18 cellular contexts compared by ENCODE assay signal in genomic region chr17:71057448-71057847, GRCh38.
DNase-seq lines count a peak whose midpoint lies in the region; ATAC-seq and TF ChIP-seq lines count a peak whose summit lies in the region.
"Had no signal": no experiment of that assay in that cellular context is flagged by ENCODE, and none has a peak within 500 bp of the region (broad histone marks: within the 10 kb centered on the region; RNA-seq: fewer than 3 reads in every experiment).

No MANE protein-coding gene starts in this region.

- no peak overlapping the region for H2BK12ac ChIP-seq in trophoblast cell (ENCODE audit: low read length)

- H2BK5ac ChIP-seq in trophoblast cell (ENCODE audit: low read depth, low read length, poor library complexity) = no peak overlapping the region

- no peak overlapping the region for H4K12ac ChIP-seq in trophoblast cell (ENCODE audit: low read depth, low read length)

- H3K9me3 ChIP-seq in trophoblast cell (ENCODE audit: insufficient read depth, low read depth, low read length) = no peaks in the 10 kb centered on the region
- H3K9me3 ChIP-seq in transverse colon = no peaks in the 10 kb centered on the region
- no peaks in the 10 kb centered on the region for H3K9me3 ChIP-seq in CD8-positive, alpha-beta T cell (ENCODE audit: low read length)
- H3K9me3 ChIP-seq: BE2C, SJCRH30 had no signal

- no peaks in the 10 kb centered on the region for H3K36me3 Mint-ChIP-seq in CD8-positive, alpha-beta T cell
- H3K36me3 Mint-ChIP-seq: CD8-positive, alpha-beta memory T cell had no signal

- H3K36me3 ChIP-seq in trophoblast cell (ENCODE audit: control insufficient read depth in 1 of 2, insufficient read depth in 2 of 2, low read length in 2 of 2) (no peaks in the 10 kb centered on the region), transverse colon (no peaks in the 10 kb centered on the region)
- no peaks in the 10 kb centered on the region for H3K36me3 ChIP-seq in CD8-positive, alpha-beta T cell (ENCODE audit: insufficient read depth, low read length)
- H3K36me3 ChIP-seq: BE2C, SJCRH30 had no signal

- no peak overlapping the region for H3K18ac ChIP-seq in trophoblast cell (ENCODE audit: low read length)

- H3K9me3 Mint-ChIP-seq in CD8-positive, alpha-beta T cell = peaks cover 13% of the 10 kb centered on the region

- intact Hi-C loops in transverse colon (cut with DNase I; ENCODE audit: low total_unique reads) = no loop called here
- intact Hi-C loops in CD8-positive, alpha-beta T cell (cut with DNase I, micrococcal nuclease) = no loop called here

- no CpG with 5 or more reads among the region's 6 CpGs for WGBS in trophoblast cell (ENCODE audit: extremely low coverage, insufficient coverage, insufficient read length)
- 80 to 81% methylated on average over 6 of the region's 6 CpGs for WGBS in transverse colon (ENCODE audit: low coverage in 1 of 2), 2 donors

- CTCF ChIA-PET in CD8-positive, alpha-beta T cell (lab: Charles Lee) = no interaction called here

- H3K4me3 Mint-ChIP-seq in CD8-positive, alpha-beta T cell = no peak overlapping the region
- H3K4me3 Mint-ChIP-seq: CD8-positive, alpha-beta memory T cell had no signal

- no peak overlapping the region for H3K4me2 ChIP-seq in trophoblast cell (ENCODE audit: low read length)

- no peak overlapping the region for H4K8ac ChIP-seq in trophoblast cell (ENCODE audit: low read depth, low read length)

- no peak overlapping the region for H2AK5ac ChIP-seq in trophoblast cell (ENCODE audit: low read length)

- H3K79me1 ChIP-seq in trophoblast cell (ENCODE audit: low read length) = no peaks in the 10 kb centered on the region

- H3K27ac Mint-ChIP-seq in CD8-positive, alpha-beta T cell = no peak overlapping the region
- H3K27ac Mint-ChIP-seq: CD8-positive, alpha-beta memory T cell had no signal

- no peak overlapping the region for H2BK120ac ChIP-seq in trophoblast cell (ENCODE audit: insufficient read depth, low read length, poor library complexity)

- no peak for ATAC-seq in CD8-positive, alpha-beta T cell

- H3K4me1 Mint-ChIP-seq in CD8-positive, alpha-beta T cell (ENCODE audit: low read depth) = no peaks in the 10 kb centered on the region
- H3K4me1 Mint-ChIP-seq: CD8-positive, alpha-beta memory T cell had no signal

- H3K79me2 ChIP-seq in trophoblast cell (ENCODE audit: control insufficient read depth, insufficient read depth, low read length, poor library complexity) = no peaks in the 10 kb centered on the region

- H4K91ac ChIP-seq in trophoblast cell (ENCODE audit: low read depth, low read length) = no peak overlapping the region

- H3K4ac ChIP-seq in trophoblast cell (ENCODE audit: low read depth, low read length) = no peak overlapping the region

- H3K27me3 ChIP-seq in trophoblast cell (ENCODE audit: insufficient read depth, low read length) = no peaks in the 10 kb centered on the region
- H3K27me3 ChIP-seq in transverse colon = no peaks in the 10 kb centered on the region
- H3K27me3 ChIP-seq in CD8-positive, alpha-beta T cell (ENCODE audit: insufficient read depth, low read length) = no peaks in the 10 kb centered on the region
- H3K27me3 ChIP-seq: BE2C, SJCRH30 had no signal

- TF ChIP-seq POLR2A in transverse colon (IDR thresholded peaks at IDR 0.05) = no peak

- H3K27ac ChIP-seq in trophoblast cell (ENCODE audit: low read depth, low read length) = no peak overlapping the region
- no peak overlapping the region for H3K27ac ChIP-seq in transverse colon
- H3K27ac ChIP-seq in CD8-positive, alpha-beta T cell (ENCODE audit: low read depth, low read length) = no peak overlapping the region
- H3K27ac ChIP-seq: HL-60, RWPE1, SJCRH30 had no signal

- peak overlapping the region; percentile 8 for H3K9ac ChIP-seq in trophoblast cell (ENCODE audit: low read length)

- H3K23ac ChIP-seq in trophoblast cell (ENCODE audit: low read length) = no peak overlapping the region

- peak; percentile 95 for DNase-seq in MV-4-11 (lab: John Stamatoyannopoulos, UW)
- DNase-seq in OCI-M1 (lab: John Stamatoyannopoulos, UW) = peak; percentile 15
- DNase-seq in fibroblast of peridontal ligament (ENCODE audit: extremely low read depth) = peak; percentile 8
- peak in 1 of 2 donors; percentile 3 for DNase-seq in trophoblast cell
- DNase-seq in islet precursor cell = no peak
- no peak for DNase-seq in transverse colon
- DNase-seq in activated CD8-positive, alpha-beta memory T cell treated with anti-CD3 and anti-CD28 coated beads, Interleukin-2, amount 50 U/mL, for 48 hours = no peak
- DNase-seq in CD8-positive, alpha-beta T cell = no peak
- DNase-seq: BE2C; CD8-positive, alpha-beta memory T cell; DMS79; NCI-H1048; NCI-H2081 treated with DMSO at 0.1 percent for 48 hours; NCI-H510A; SJCRH30; SW 1271 had no signal

- H2AFZ ChIP-seq in trophoblast cell (ENCODE audit: insufficient read depth, low read length, poor library complexity) = no peak overlapping the region

- no peak for TF ChIP-seq EP300 in transverse colon (IDR thresholded peaks at IDR 0.05; ENCODE audit: low read depth)

- H3K4me3 ChIP-seq in trophoblast cell (ENCODE audit: low read depth, low read length) = no peak overlapping the region
- H3K4me3 ChIP-seq in transverse colon = no peak overlapping the region
- H3K4me3 ChIP-seq in CD8-positive, alpha-beta T cell (ENCODE audit: low read depth, low read length) = no peak overlapping the region
- H3K4me3 ChIP-seq: SJCRH30 had no signal

- no peak for TF ChIP-seq CTCF in transverse colon (IDR thresholded peaks at IDR 0.05)
- TF ChIP-seq CTCF in CD8-positive, alpha-beta T cell (IDR thresholded peaks at IDR 0.05) = no peak

- H3K27me3 Mint-ChIP-seq in CD8-positive, alpha-beta T cell (ENCODE audit: low read depth) = no peaks in the 10 kb centered on the region

- in situ Hi-C loops in transverse colon (cut with MboI; ENCODE audit: low pct_ligation_motif_present in 1 of 4, low pct_unique_long_range_greater_than_20kb in 1 of 4, low sequenced_read_pairs in 3 of 4) = no loop called here

- no peak overlapping the region for H3K14ac ChIP-seq in trophoblast cell (ENCODE audit: low read length)

- POLR2A ChIA-PET in CD8-positive, alpha-beta T cell (lab: Charles Lee) = no interaction called here

- no peaks in the 10 kb centered on the region for H3K4me1 ChIP-seq in trophoblast cell (ENCODE audit: control insufficient read depth in 1 of 2, insufficient read depth in 2 of 2, low read length in 2 of 2)
- no peaks in the 10 kb centered on the region for H3K4me1 ChIP-seq in transverse colon
- H3K4me1 ChIP-seq in CD8-positive, alpha-beta T cell (ENCODE audit: insufficient read depth, low read length) = no peaks in the 10 kb centered on the region
- H3K4me1 ChIP-seq: BE2C, SJCRH30 had no signal

Comparison
In these comparisons a context has a peak if more than half of its experiments do, and no peak if none do; other contexts are left out.
1. DNase-seq: peak in MV-4-11 (single experiment), OCI-M1 (single experiment) and fibroblast of peridontal ligament (single experiment); none in islet precursor cell (single experiment), transverse colon (single experiment), activated CD8-positive, alpha-beta memory T cell treated with anti-CD3 and anti-CD28 coated beads, Interleukin-2, amount 50 U/mL, for 48 hours (single experiment) and CD8-positive, alpha-beta T cell (0 of 7).